Comparison of ENCODE assay signal across 8 cellular contexts in genomic region chr19:5048091-5048726, GRCh38.
DNase-seq lines count a peak whose midpoint lies in the region; ATAC-seq and TF ChIP-seq lines count a peak whose summit lies in the region.

No MANE protein-coding gene starts in this region.

- H3K9ac ChIP-seq in HCT116 (ENCODE audit: low read length) (peak overlapping the region; percentile 30; the same call in 1 of the 2 replicates), OCI-LY3 (ENCODE audit: low read length) (no peak overlapping the region)

- H3K4me2 ChIP-seq in HCT116 (ENCODE audit: low read length) (peak overlapping the region; percentile 47), OCI-LY3 (ENCODE audit: low read length) (no peak overlapping the region)

- H3K4me1 ChIP-seq in HCT116 (ENCODE audit: control insufficient read depth in 1 of 2, insufficient read depth in 2 of 2, low read length in 2 of 2) (peaks cover 19 to 35% of the 10 kb centered on the region in 2 experiments), OCI-LY3 (ENCODE audit: low read length) (peaks cover 10% of the 10 kb centered on the region)
- no peaks in the 10 kb centered on the region for H3K4me1 ChIP-seq in naive thymus-derived CD4-positive, alpha-beta T cell (ENCODE audit: control insufficient read depth in 2 of 2, insufficient read depth in 2 of 2, low read length in 2 of 2)

- H3K36me3 ChIP-seq in HCT116 (ENCODE audit: control insufficient read depth in 1 of 2, insufficient read depth in 2 of 2, low read length in 2 of 2), result no peaks in the 10 kb centered on the region; a peak in 1 of 4 replicates
- peaks cover 10% of the 10 kb centered on the region for H3K36me3 ChIP-seq in OCI-LY3 (replicated peaks; ENCODE audit: low read depth, low read length)
- peaks cover 0 to 47% (median 0%) of the 10 kb centered on the region in 3 experiments for H3K36me3 ChIP-seq in naive thymus-derived CD4-positive, alpha-beta T cell (ENCODE audit: control insufficient read depth in 2 of 3, insufficient read depth in 3 of 3, low read length in 3 of 3)

- H3K9me3 Mint-ChIP-seq in naive thymus-derived CD4-positive, alpha-beta T cell, result peaks cover 0 to under 1% (median 0%) of the 10 kb centered on the region in 11 donors
- H3K9me3 Mint-ChIP-seq in stimulated activated memory B cell treated with anti-CD40 and anti-IgM and Interleukin-4, amounts not matched to agents 10 μg/mL and 1 μg/mL and 100 μg/mL, for 72 hours, result no peaks in the 10 kb centered on the region

- no peaks in the 10 kb centered on the region for H3K79me2 ChIP-seq in HCT116 (ENCODE audit: insufficient read depth, low read length)
- H3K79me2 ChIP-seq in OCI-LY3 (ENCODE audit: low read length), result peaks cover 6% of the 10 kb centered on the region; the same call in 1 of the 2 replicates

- no TSS peak for BruUV-seq in HCT116 (replicated peaks; lab: Mats Ljungman, UMichigan)

- POLR2A ChIA-PET in HCT116 (lab: Charles Lee), result no interaction called here
- POLR2A ChIA-PET in naive thymus-derived CD4-positive, alpha-beta T cell (lab: Charles Lee), result no interaction called here

- TF ChIP-seq CTCF in HCT116 (IDR thresholded peaks at IDR 0.05 in 2 of 3, conservative IDR thresholded peaks at IDR 0.05 in 1 of 3; ENCODE audit: borderline replicate concordance in 1 of 3, insufficient read depth in 1 of 3, low read depth in 2 of 3, low read length in 2 of 3) (peak; percentile 63 to 95 (median 91); a peak in 5 of 6 replicates), OCI-LY3 (IDR thresholded peaks at IDR 0.05; ENCODE audit: low read depth, low read length) (peak; percentile 90)

- no peak overlapping the region for H3K4me3 ChIP-seq in HCT116 (replicated peaks in 1 of 2; ENCODE audit: low read depth in 1 of 2, low read length in 2 of 2)
- H3K4me3 ChIP-seq in OCI-LY3 (ENCODE audit: low read length), result no peak overlapping the region
- H3K4me3 ChIP-seq in naive thymus-derived CD4-positive, alpha-beta T cell (ENCODE audit: low read length), result no peak overlapping the region

- RAD21 ChIA-PET in HCT116 (lab: Charles Lee; ENCODE audit: low non-redundant PET in 1 of 2, low total read pairs in 2 of 2, uncharacterized antibody in 2 of 2, unreplicated experiment in 2 of 2), result no interaction called here

- peaks cover 0 to 5% (median 3%) of the 10 kb centered on the region in 7 donors for H3K4me1 Mint-ChIP-seq in naive thymus-derived CD4-positive, alpha-beta T cell
- H3K4me1 Mint-ChIP-seq in stimulated activated memory B cell treated with anti-CD40 and anti-IgM and Interleukin-4, amounts not matched to agents 10 μg/mL and 1 μg/mL and 100 μg/mL, for 72 hours, result peaks cover 17% of the 10 kb centered on the region

- peaks cover 0 to 10% (median 0%) of the 10 kb centered on the region in 5 donors for H3K36me3 Mint-ChIP-seq in naive thymus-derived CD4-positive, alpha-beta T cell
- peaks cover 5% of the 10 kb centered on the region for H3K36me3 Mint-ChIP-seq in stimulated activated memory B cell treated with anti-CD40 and anti-IgM and Interleukin-4, amounts not matched to agents 10 μg/mL and 1 μg/mL and 100 μg/mL, for 72 hours

- H3K27me3 ChIP-seq in HCT116 (ENCODE audit: insufficient read depth, low read length), result no peaks in the 10 kb centered on the region
- no peaks in the 10 kb centered on the region for H3K27me3 ChIP-seq in OCI-LY3 (ENCODE audit: low read depth, low read length)
- H3K27me3 ChIP-seq in naive thymus-derived CD4-positive, alpha-beta T cell (ENCODE audit: control insufficient read depth in 2 of 2, insufficient read depth in 2 of 2, low read length in 2 of 2), result no peaks in the 10 kb centered on the region

- H3K9me3 ChIP-seq in HCT116 (ENCODE audit: control insufficient read depth in 1 of 2, insufficient read depth in 1 of 2, low read depth in 1 of 2, low read length in 2 of 2), result no peaks in the 10 kb centered on the region
- H3K9me3 ChIP-seq in OCI-LY3 (ENCODE audit: insufficient read depth, low read length), result no peaks in the 10 kb centered on the region
- H3K9me3 ChIP-seq in naive thymus-derived CD4-positive, alpha-beta T cell (ENCODE audit: control insufficient read depth in 2 of 3, low read length in 3 of 3), result no peaks in the 10 kb centered on the region

- H3K9me2 ChIP-seq in HCT116 (ENCODE audit: insufficient read depth), result no peaks in the 10 kb centered on the region

- no peaks in the 10 kb centered on the region for H4K20me1 ChIP-seq in HCT116 (ENCODE audit: insufficient read depth)
- H4K20me1 ChIP-seq in OCI-LY3 (ENCODE audit: insufficient read depth, low read length), result peaks cover 75% of the 10 kb centered on the region

- no peak overlapping the region for H2AFZ ChIP-seq in HCT116 (ENCODE audit: low read depth, low read length, poor library complexity, severe bottlenecking)
- no peak overlapping the region for H2AFZ ChIP-seq in OCI-LY3 (ENCODE audit: low read depth, low read length)

- DNase-seq in C1 segment of cervical spinal cord (lab: John Stamatoyannopoulos, UW) (peak in 13 of 14 donors; percentile 6 to 81 (median 49)), HCT116 (ENCODE audit: low read depth, low spot score) (no peak), activated T-cell treated with anti-CD3 and anti-CD28 coated beads for 48 hours (ENCODE audit: low read depth) (peak; percentile 54)
- peak in 8 of 9 donors; percentile 31 to 72 (median 52) for DNase-seq in naive thymus-derived CD4-positive, alpha-beta T cell

- H3K27me3 Mint-ChIP-seq in naive thymus-derived CD4-positive, alpha-beta T cell, result no peaks in the 10 kb centered on the region
- H3K27me3 Mint-ChIP-seq in stimulated activated memory B cell treated with anti-CD40 and anti-IgM and Interleukin-4, amounts not matched to agents 10 μg/mL and 1 μg/mL and 100 μg/mL, for 72 hours, result no peaks in the 10 kb centered on the region

- CTCF ChIA-PET in HCT116 (lab: Charles Lee), result interaction anchor here (1.0 to 1.6 kb wide), 2 partner anchors 9 to 329 kb away, joined by 3 to 7 read pairs; no protein-coding TSS in a partner anchor
- CTCF ChIA-PET in naive thymus-derived CD4-positive, alpha-beta T cell (lab: Charles Lee), result no interaction called here

- intact Hi-C loops in HCT116 (cut with micrococcal nuclease), result loop anchor here (1.0 to 5.0 kb wide), 4 partner anchors 329 to 639 kb away; no protein-coding TSS in a partner anchor
- intact Hi-C loops in naive thymus-derived CD4-positive, alpha-beta T cell (cut with micrococcal nuclease), result loop anchor here (1.0 to 5.0 kb wide), 3 partner anchors 104 to 529 kb away; no protein-coding TSS in a partner anchor

- peak; percentile 93 for TF ChIP-seq RAD21 in HCT116 (IDR thresholded peaks at IDR 0.05; ENCODE audit: low read depth)

- no peak for TF ChIP-seq POLR2A in HCT116 (IDR thresholded peaks at IDR 0.05; ENCODE audit: borderline replicate concordance, extremely low read depth, insufficient read depth, insufficient read length)

- H3K27ac Mint-ChIP-seq in naive thymus-derived CD4-positive, alpha-beta T cell, result no peak overlapping the region
- no peak overlapping the region for H3K27ac Mint-ChIP-seq in stimulated activated memory B cell treated with anti-CD40 and anti-IgM and Interleukin-4, amounts not matched to agents 10 μg/mL and 1 μg/mL and 100 μg/mL, for 72 hours

- peak; percentile 94 for ATAC-seq in HCT116
- peak; percentile 83 for ATAC-seq in esophagus mucosa
- ATAC-seq in naive thymus-derived CD4-positive, alpha-beta T cell, result peak; percentile 90
- peak; percentile 71 for ATAC-seq in stimulated activated memory B cell treated with anti-CD40 and anti-IgM and Interleukin-4, amounts not matched to agents 10 μg/mL and 1 μg/mL and 100 μg/mL, for 72 hours
- ATAC-seq in GM18868 (IDR thresholded peaks at IDR 0.05; ENCODE audit: unreplicated experiment), result no peak

- no peak overlapping the region; the same call in 1 of the 2 replicates for H3K27ac ChIP-seq in HCT116 (ENCODE audit: low read depth, low read length)
- no peak overlapping the region for H3K27ac ChIP-seq in OCI-LY3 (ENCODE audit: low read length)
- no peak overlapping the region for H3K27ac ChIP-seq in naive thymus-derived CD4-positive, alpha-beta T cell (ENCODE audit: low read depth, low read length)

- no peak overlapping the region for H3K4me3 Mint-ChIP-seq in naive thymus-derived CD4-positive, alpha-beta T cell
- no peak overlapping the region for H3K4me3 Mint-ChIP-seq in stimulated activated memory B cell treated with anti-CD40 and anti-IgM and Interleukin-4, amounts not matched to agents 10 μg/mL and 1 μg/mL and 100 μg/mL, for 72 hours

TF ChIP-seq in HCT116, 20 proteins besides CTCF, POLR2A, EP300 and RAD21 (continues in another document):
- TF ChIP-seq POLR2AphosphoS5 (IDR thresholded peaks at IDR 0.05; ENCODE audit: low read depth, low read length), result no peak
- TF ChIP-seq EZH2phosphoT487 (IDR thresholded peaks at IDR 0.05; ENCODE audit: borderline replicate concordance), result no peak
- TF ChIP-seq, protein P1, sequence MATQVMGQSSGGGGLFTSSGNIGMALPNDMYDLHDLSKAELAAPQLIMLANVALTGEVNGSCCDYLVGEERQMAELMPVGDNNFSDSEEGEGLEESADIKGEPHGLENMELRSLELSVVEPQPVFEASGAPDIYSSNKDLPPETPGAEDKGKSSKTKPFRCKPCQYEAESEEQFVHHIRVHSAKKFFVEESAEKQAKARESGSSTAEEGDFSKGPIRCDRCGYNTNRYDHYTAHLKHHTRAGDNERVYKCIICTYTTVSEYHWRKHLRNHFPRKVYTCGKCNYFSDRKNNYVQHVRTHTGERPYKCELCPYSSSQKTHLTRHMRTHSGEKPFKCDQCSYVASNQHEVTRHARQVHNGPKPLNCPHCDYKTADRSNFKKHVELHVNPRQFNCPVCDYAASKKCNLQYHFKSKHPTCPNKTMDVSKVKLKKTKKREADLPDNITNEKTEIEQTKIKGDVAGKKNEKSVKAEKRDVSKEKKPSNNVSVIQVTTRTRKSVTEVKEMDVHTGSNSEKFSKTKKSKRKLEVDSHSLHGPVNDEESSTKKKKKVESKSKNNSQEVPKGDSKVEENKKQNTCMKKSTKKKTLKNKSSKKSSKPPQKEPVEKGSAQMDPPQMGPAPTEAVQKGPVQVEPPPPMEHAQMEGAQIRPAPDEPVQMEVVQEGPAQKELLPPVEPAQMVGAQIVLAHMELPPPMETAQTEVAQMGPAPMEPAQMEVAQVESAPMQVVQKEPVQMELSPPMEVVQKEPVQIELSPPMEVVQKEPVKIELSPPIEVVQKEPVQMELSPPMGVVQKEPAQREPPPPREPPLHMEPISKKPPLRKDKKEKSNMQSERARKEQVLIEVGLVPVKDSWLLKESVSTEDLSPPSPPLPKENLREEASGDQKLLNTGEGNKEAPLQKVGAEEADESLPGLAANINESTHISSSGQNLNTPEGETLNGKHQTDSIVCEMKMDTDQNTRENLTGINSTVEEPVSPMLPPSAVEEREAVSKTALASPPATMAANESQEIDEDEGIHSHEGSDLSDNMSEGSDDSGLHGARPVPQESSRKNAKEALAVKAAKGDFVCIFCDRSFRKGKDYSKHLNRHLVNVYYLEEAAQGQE (IDR thresholded peaks at IDR 0.05; ENCODE audit: low read depth), result no peak
- TF ChIP-seq JUND (IDR thresholded peaks at IDR 0.05), result no peak
- TF ChIP-seq ZFX (IDR thresholded peaks at IDR 0.05), result no peak
- TF ChIP-seq CBX3 (IDR thresholded peaks at IDR 0.05; ENCODE audit: low read depth), result no peak
- TF ChIP-seq, protein P2, sequence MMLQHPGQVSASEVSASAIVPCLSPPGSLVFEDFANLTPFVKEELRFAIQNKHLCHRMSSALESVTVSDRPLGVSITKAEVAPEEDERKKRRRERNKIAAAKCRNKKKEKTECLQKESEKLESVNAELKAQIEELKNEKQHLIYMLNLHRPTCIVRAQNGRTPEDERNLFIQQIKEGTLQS (IDR thresholded peaks at IDR 0.05), result no peak
